ENCODE assay signal across 10 cellular contexts in genomic region chr13:112586334-112586733, GRCh38. TPM values are rescaled to one million over a fixed set of nuclear protein-coding genes. Genes with fewer than 3 reads are reported as not detected.
DNase-seq lines count a peak whose midpoint lies in the region; ATAC-seq, FAIRE-seq and TF ChIP-seq lines count a peak whose summit lies in the region.
"Had no signal": no experiment of that assay in that cellular context is flagged by ENCODE, and none has a peak within 500 bp of the region (broad histone marks: within the 10 kb centered on the region; RNA-seq: fewer than 3 reads in every experiment).

No MANE protein-coding gene starts in this region.

- H3K9me3 Mint-ChIP-seq in astrocyte (ENCODE audit: unreplicated experiment) (no peaks in the 10 kb centered on the region), neural crest cell (peaks cover 4% of the 10 kb centered on the region)

- H3K36me3 ChIP-seq in DND-41 (ENCODE audit: insufficient read depth, low read length) = peaks cover 27% of the 10 kb centered on the region
- no peaks in the 10 kb centered on the region; the same call in 1 of the 2 replicates for H3K36me3 ChIP-seq in HUES6 (ENCODE audit: control insufficient read depth, insufficient read depth, low read length)
- H3K36me3 ChIP-seq in astrocyte (ENCODE audit: insufficient read depth, low read length) = no peaks in the 10 kb centered on the region

- peak overlapping the region; percentile 99 for H3K9ac ChIP-seq in DND-41 (ENCODE audit: low read depth, low read length)
- H3K9ac ChIP-seq in HUES6 (ENCODE audit: low read length) = no peak overlapping the region
- H3K9ac ChIP-seq in astrocyte (ENCODE audit: low read length) = no peak overlapping the region

- peak overlapping the region; percentile 94 for H3K4me3 Mint-ChIP-seq in astrocyte (ENCODE audit: unreplicated experiment)
- H3K4me3 Mint-ChIP-seq in neural crest cell = peak overlapping the region; percentile 98

- FAIRE-seq in astrocyte (lab: Jason Lieb, UNC) = no peak
- FAIRE-seq in frontal cortex (lab: Jason Lieb, UNC) = no peak

- H3K36me3 Mint-ChIP-seq in astrocyte (ENCODE audit: low read depth, unreplicated experiment) = no peaks in the 10 kb centered on the region
- H3K36me3 Mint-ChIP-seq in neural crest cell (ENCODE audit: low read depth) = peaks cover 10% of the 10 kb centered on the region

- TF ChIP-seq CTCF in DND-41 (IDR thresholded peaks at IDR 0.05; ENCODE audit: borderline replicate concordance, extremely low read depth, low read length, poor library complexity, severe bottlenecking) (no peak), astrocyte (IDR thresholded peaks at IDR 0.05; ENCODE audit: insufficient read depth, low read depth, low read length) (no peak), neural crest cell (conservative IDR thresholded peaks at IDR 0.05) (no peak)

- H3K4me2 ChIP-seq in DND-41 (ENCODE audit: insufficient read depth, low read length) (peak overlapping the region; percentile 70), astrocyte (ENCODE audit: low read length) (peak overlapping the region; percentile 94)

- peaks cover 77% of the 10 kb centered on the region for H3K79me2 ChIP-seq in DND-41 (ENCODE audit: insufficient read depth, low read length)
- H3K79me2 ChIP-seq in astrocyte (ENCODE audit: insufficient read depth, low read length) = peaks cover 59% of the 10 kb centered on the region

- H3K27ac ChIP-seq in DND-41 (ENCODE audit: low read length) (peak overlapping the region; percentile 93), HUES6 (ENCODE audit: low read depth, low read length) (no peak overlapping the region), astrocyte (ENCODE audit: low read depth, low read length) (no peak overlapping the region)

- no peak for DNase-seq in DND-41
- no peak for DNase-seq in astrocyte (ENCODE audit: low read depth)
- DNase-seq in neural crest cell (ENCODE audit: low read depth, low spot score) = no peak
- no peak for DNase-seq in frontal cortex (ENCODE audit: low spot score in 2 of 2)
- DNase-seq: aorta; stimulated activated CD4-positive, alpha-beta T cell treated with anti-CD3 and anti-CD28 coated beads, Interleukin-12 subunit alpha, Interleukin-12 subunit beta, amount 100 ng/mL, for 4 hours had no signal

- H3K4me1 ChIP-seq in DND-41 (ENCODE audit: insufficient read depth, low read length) = peaks cover 47% of the 10 kb centered on the region
- peaks cover 3% of the 10 kb centered on the region; the same call in 1 of the 2 replicates for H3K4me1 ChIP-seq in HUES6 (ENCODE audit: control insufficient read depth, insufficient read depth, low read length)
- peaks cover 10% of the 10 kb centered on the region for H3K4me1 ChIP-seq in astrocyte (ENCODE audit: insufficient read depth, low read length)

- peaks cover 5% of the 10 kb centered on the region for H3K4me1 Mint-ChIP-seq in astrocyte (ENCODE audit: low read depth, unreplicated experiment)
- peaks cover 29% of the 10 kb centered on the region for H3K4me1 Mint-ChIP-seq in neural crest cell

- no peaks in the 10 kb centered on the region for H3K9me3 ChIP-seq in DND-41 (ENCODE audit: insufficient read depth, low read length, severe bottlenecking)
- H3K9me3 ChIP-seq in HUES6 (ENCODE audit: control insufficient read depth, insufficient read depth, low read depth, low read length) = no peaks in the 10 kb centered on the region; the same call in 1 of the 2 replicates
- no peaks in the 10 kb centered on the region for H3K9me3 ChIP-seq in astrocyte (ENCODE audit: insufficient read depth, low read depth, low read length)

- no peak for ATAC-seq in DND-41 (ENCODE audit: insufficient read depth, low read depth)
- no peak for ATAC-seq in GM21576 (IDR thresholded peaks at IDR 0.05; ENCODE audit: unreplicated experiment)
- no peak for ATAC-seq in HG02759 (IDR thresholded peaks at IDR 0.05; ENCODE audit: unreplicated experiment)
- ATAC-seq in HG03442 (IDR thresholded peaks at IDR 0.05; ENCODE audit: unreplicated experiment) = no peak

- H3K27ac Mint-ChIP-seq in astrocyte (ENCODE audit: unreplicated experiment) = peak overlapping the region; percentile 93
- no peak overlapping the region for H3K27ac Mint-ChIP-seq in neural crest cell (ENCODE audit: unreplicated experiment)

- no peak overlapping the region for H2AFZ ChIP-seq in DND-41 (ENCODE audit: low read depth, low read length)
- H2AFZ ChIP-seq in astrocyte (ENCODE audit: low read depth, low read length) = no peak overlapping the region

- H4K20me1 ChIP-seq in DND-41 (ENCODE audit: insufficient read depth, low read length) (peaks cover 39% of the 10 kb centered on the region), astrocyte (ENCODE audit: insufficient read depth, low read length) (peaks cover 23% of the 10 kb centered on the region)

- H3K27me3 ChIP-seq in DND-41 (ENCODE audit: insufficient read depth, low read length, poor library complexity) = no peaks in the 10 kb centered on the region
- no peaks in the 10 kb centered on the region for H3K27me3 ChIP-seq in HUES6 (ENCODE audit: control insufficient read depth, insufficient read depth, low read length)
- H3K27me3 ChIP-seq in astrocyte (ENCODE audit: insufficient read depth, low read length) = no peaks in the 10 kb centered on the region

- peak overlapping the region; percentile 82 to 93; a peak in 3 of 4 replicates for H3K4me3 ChIP-seq in DND-41 (ENCODE audit: low read depth in 1 of 2, low read length in 2 of 2)
- peak overlapping the region; percentile 88; the same call in 1 of the 2 replicates for H3K4me3 ChIP-seq in HUES6 (ENCODE audit: low read depth, low read length)
- H3K4me3 ChIP-seq in astrocyte (ENCODE audit: insufficient read depth, low read depth, low read length) = peak overlapping the region; percentile 77

- H3K27me3 Mint-ChIP-seq in astrocyte (ENCODE audit: low read depth, unreplicated experiment) = no peaks in the 10 kb centered on the region
- H3K27me3 Mint-ChIP-seq in neural crest cell (ENCODE audit: low read depth) = no peaks in the 10 kb centered on the region

RNA-seq across cellular contexts. Expression of gene TUBGCP3, which starts 1.6 kb away (rescaled TPM):
- total RNA-seq in astrocyte = 13.9 and 14.0 TPM in 2 replicates
- total RNA-seq in neural crest cell = 43.9 and 51.9 TPM in 2 replicates
- 24.1 TPM for total RNA-seq in frontal cortex
